ENCODE assay signal across 10 cellular contexts in genomic region chr5:1568201-1568979, GRCh38. TPM values are rescaled to one million over a fixed set of nuclear protein-coding genes. Genes with fewer than 3 reads are reported as not detected.
DNase-seq lines count a peak whose midpoint lies in the region; ATAC-seq and TF ChIP-seq lines count a peak whose summit lies in the region.
"Had no signal": no experiment of that assay in that cellular context is flagged by ENCODE, and none has a peak within 500 bp of the region (broad histone marks: within the 10 kb centered on the region; RNA-seq: fewer than 3 reads in every experiment).

No MANE protein-coding gene starts in this region.

- no peaks in the 10 kb centered on the region for H3K79me2 ChIP-seq in Loucy (ENCODE audit: insufficient read depth, low read length)

- DNase-seq in A172 (ENCODE audit: low spot score) (peak; percentile 82), mesothelial cell of epicardium (ENCODE audit: low spot score in 2 of 2, unreplicated experiment in 2 of 2) (no peak), OCI-M2 (lab: John Stamatoyannopoulos, UW; ENCODE audit: unreplicated experiment) (no peak)
- DNase-seq in activated T-helper 2 cell treated with anti-CD3 and anti-CD28 coated beads, Interferon-gamma antibody, Interleukin-2, Interleukin-4, amounts not matched to agents 10 μg/mL and 5 μg/mL and 100 μg/mL, durations not matched to agents 14 hours and 24 hours and 36 hours (ENCODE audit: low spot score): no peak
- no peak for DNase-seq in stimulated activated naive CD4-positive, alpha-beta T cell treated with Interleukin-2 at 50 U/mL for 16 hours (lab: John Stamatoyannopoulos, UW)
- DNase-seq: gastrocnemius medialis, NCI-H187 had no signal

- intact Hi-C loops in activated T-helper 2 cell treated with anti-CD3 and anti-CD28 coated beads, Interferon-gamma antibody, Interleukin-2, Interleukin-4, amounts not matched to agents 10 μg/mL and 5 μg/mL and 100 μg/mL, durations not matched to agents 14 hours and 24 hours and 36 hours (cut with micrococcal nuclease): no loop called here

- H3K27me3 Mint-ChIP-seq in mesothelial cell of epicardium (ENCODE audit: low read depth): no peaks in the 10 kb centered on the region
- no peaks in the 10 kb centered on the region for H3K27me3 Mint-ChIP-seq in activated T-helper 2 cell treated with anti-CD3 and anti-CD28 coated beads, Interferon-gamma antibody, Interleukin-2, Interleukin-4, amounts not matched to agents 10 μg/mL and 5 μg/mL and 100 μg/mL, durations not matched to agents 14 hours and 24 hours and 36 hours (ENCODE audit: low read depth)

- H3K36me3 ChIP-seq in Loucy (ENCODE audit: insufficient read depth, low read length) (peaks cover 8% of the 10 kb centered on the region; the same call in 1 of the 2 replicates), duodenal mucosa (ENCODE audit: control insufficient read depth in 1 of 2, insufficient read depth in 2 of 2, low read length in 2 of 2) (no peaks in the 10 kb centered on the region)
- H3K36me3 ChIP-seq: gastrocnemius medialis had no signal

- H3K9ac ChIP-seq in Loucy (ENCODE audit: low read depth, low read length, poor library complexity, severe bottlenecking): peak overlapping the region; percentile 59
- no peak overlapping the region for H3K9ac ChIP-seq in duodenal mucosa (ENCODE audit: low read depth in 1 of 2, low read length in 2 of 2)

- peak overlapping the region; percentile 51 for H3K27ac ChIP-seq in duodenal mucosa (ENCODE audit: low read depth, low read length)
- H3K27ac ChIP-seq: gastrocnemius medialis had no signal

- H3K9me2 ChIP-seq in Loucy (replicated peaks; ENCODE audit: low read depth, low read length): no peaks in the 10 kb centered on the region

- H3K4me2 ChIP-seq in Loucy (ENCODE audit: low read depth, low read length, poor library complexity, severe bottlenecking): peak overlapping the region; percentile 52

- no peak for TF ChIP-seq CTCF in Loucy (conservative IDR thresholded peaks at IDR 0.05; ENCODE audit: low read length)
- no peak for TF ChIP-seq CTCF in mesothelial cell of epicardium (IDR thresholded peaks at IDR 0.05; ENCODE audit: unreplicated experiment)

- no peaks in the 10 kb centered on the region for H4K20me1 ChIP-seq in Loucy (ENCODE audit: insufficient read depth, low read length, poor library complexity, severe bottlenecking)

- peaks cover 4% of the 10 kb centered on the region; the same call in 1 of the 2 replicates for H3F3A ChIP-seq in Loucy (ENCODE audit: low read depth)

- H3K4me1 ChIP-seq in Loucy (ENCODE audit: insufficient read depth, low read length, poor library complexity, severe bottlenecking): peaks cover 34% of the 10 kb centered on the region
- peaks cover 11 to 19% of the 10 kb centered on the region in 2 donors for H3K4me1 ChIP-seq in duodenal mucosa (ENCODE audit: control insufficient read depth in 1 of 2, insufficient read depth in 2 of 2, low read length in 2 of 2)

- H3K27me3 ChIP-seq in Loucy (ENCODE audit: insufficient read depth, low read length, poor library complexity, severe bottlenecking) (no peaks in the 10 kb centered on the region), duodenal mucosa (ENCODE audit: control insufficient read depth in 1 of 2, insufficient read depth in 2 of 2, low read length in 2 of 2) (no peaks in the 10 kb centered on the region)
- H3K27me3 ChIP-seq: gastrocnemius medialis had no signal

- peaks cover 24% of the 10 kb centered on the region for H3K36me3 Mint-ChIP-seq in mesothelial cell of epicardium
- H3K36me3 Mint-ChIP-seq in activated T-helper 2 cell treated with anti-CD3 and anti-CD28 coated beads, Interferon-gamma antibody, Interleukin-2, Interleukin-4, amounts not matched to agents 10 μg/mL and 5 μg/mL and 100 μg/mL, durations not matched to agents 14 hours and 24 hours and 36 hours (ENCODE audit: low read depth): peaks cover 10% of the 10 kb centered on the region

- H3K4me3 ChIP-seq in Loucy (ENCODE audit: low read length, poor library complexity, severe bottlenecking) (peak overlapping the region; percentile 41), duodenal mucosa (ENCODE audit: low read depth in 1 of 2, low read length in 2 of 2) (no peak overlapping the region)
- H3K4me3 ChIP-seq: gastrocnemius medialis had no signal

- peaks cover 3% of the 10 kb centered on the region for H3K9me3 Mint-ChIP-seq in mesothelial cell of epicardium
- H3K9me3 Mint-ChIP-seq in activated T-helper 2 cell treated with anti-CD3 and anti-CD28 coated beads, Interferon-gamma antibody, Interleukin-2, Interleukin-4, amounts not matched to agents 10 μg/mL and 5 μg/mL and 100 μg/mL, durations not matched to agents 14 hours and 24 hours and 36 hours: peaks cover 4% of the 10 kb centered on the region

- H3K27ac Mint-ChIP-seq in mesothelial cell of epicardium: peak overlapping the region; percentile 97
- no peak overlapping the region for H3K27ac Mint-ChIP-seq in activated T-helper 2 cell treated with anti-CD3 and anti-CD28 coated beads, Interferon-gamma antibody, Interleukin-2, Interleukin-4, amounts not matched to agents 10 μg/mL and 5 μg/mL and 100 μg/mL, durations not matched to agents 14 hours and 24 hours and 36 hours

- H3K9me3 ChIP-seq in Loucy (ENCODE audit: insufficient read depth, low read depth, low read length) (no peaks in the 10 kb centered on the region), duodenal mucosa (ENCODE audit: control insufficient read depth in 1 of 2, low read length in 2 of 2) (no peaks in the 10 kb centered on the region)
- H3K9me3 ChIP-seq: gastrocnemius medialis had no signal

- no peak overlapping the region for H3K4me3 Mint-ChIP-seq in mesothelial cell of epicardium
- no peak overlapping the region for H3K4me3 Mint-ChIP-seq in activated T-helper 2 cell treated with anti-CD3 and anti-CD28 coated beads, Interferon-gamma antibody, Interleukin-2, Interleukin-4, amounts not matched to agents 10 μg/mL and 5 μg/mL and 100 μg/mL, durations not matched to agents 14 hours and 24 hours and 36 hours (ENCODE audit: low read depth)

- ATAC-seq in HG03039 (IDR thresholded peaks at IDR 0.05; ENCODE audit: unreplicated experiment): no peak
- ATAC-seq: gastrocnemius medialis had no signal

- H2AFZ ChIP-seq in Loucy (ENCODE audit: low read length): no peak overlapping the region

- H3K4me1 Mint-ChIP-seq in mesothelial cell of epicardium: peaks cover 19% of the 10 kb centered on the region
- no peaks in the 10 kb centered on the region for H3K4me1 Mint-ChIP-seq in activated T-helper 2 cell treated with anti-CD3 and anti-CD28 coated beads, Interferon-gamma antibody, Interleukin-2, Interleukin-4, amounts not matched to agents 10 μg/mL and 5 μg/mL and 100 μg/mL, durations not matched to agents 14 hours and 24 hours and 36 hours (ENCODE audit: low read depth)

RNA-seq across cellular contexts. Expression of gene LPCAT1, which starts 44.6 kb away (rescaled TPM):
- 46.1 and 97.1 TPM in 2 replicates for total RNA-seq in A172 (2014; rRNA removed; shearing (Covaris generic))
- 73.9 to 76.8 TPM (median 74.8 TPM) in 3 replicates for total RNA-seq in mesothelial cell of epicardium
- total RNA-seq in activated T-helper 2 cell treated with anti-CD3 and anti-CD28 coated beads, Interferon-gamma antibody, Interleukin-2, Interleukin-4, amounts not matched to agents 10 μg/mL and 5 μg/mL and 100 μg/mL, durations not matched to agents 14 hours and 24 hours and 36 hours: 78.4 and 79.0 TPM in 2 replicates
